1 cellular context compared by ENCODE assay signal in genomic region chr4:145921231-145921630, GRCh38.
TF ChIP-seq lines count a peak whose summit lies in the region.

No MANE protein-coding gene starts in this region.

TF ChIP-seq in SK-N-SH, 30 proteins besides CTCF, POLR2A, EP300 and RAD21 (continued from another document):
- TF ChIP-seq REST (IDR thresholded peaks at IDR 0.05; ENCODE audit: low read depth, low read length), result no peak
- TF ChIP-seq ELF1 (IDR thresholded peaks at IDR 0.05), result no peak
- no peak for TF ChIP-seq RCOR1 (IDR thresholded peaks at IDR 0.05; ENCODE audit: low read length)
